In genomic region chr1:116631554-116631953, GRCh38 we compare ENCODE assay signal across 9 cellular contexts. TPM values are rescaled to one million over a fixed set of nuclear protein-coding genes. Genes with fewer than 3 reads are reported as not detected.
DNase-seq lines count a peak whose midpoint lies in the region; ATAC-seq and TF ChIP-seq lines count a peak whose summit lies in the region.
"Not testable (repeated sequence)": the region's sequence is repeated elsewhere in the genome, so short reads cannot be mapped to it uniquely, and the experiment has no call there.
"Had no signal": no experiment of that assay in that cellular context is flagged by ENCODE, and none has a peak within 500 bp of the region (broad histone marks: within the 10 kb centered on the region; RNA-seq: fewer than 3 reads in every experiment).

No MANE protein-coding gene starts in this region.

- H3K9ac ChIP-seq in trophoblast cell (ENCODE audit: low read length) = not testable (repeated sequence)

- not testable (repeated sequence) for ATAC-seq in left lobe of liver; right lobe of liver; stimulated activated memory B cell treated with anti-CD40 and anti-IgM and Interleukin-4, amounts not matched to agents 10 μg/mL and 1 μg/mL and 100 μg/mL, for 72 hours

- H3K4me2 ChIP-seq in trophoblast cell (ENCODE audit: low read length) = peak overlapping the region; percentile 52

- CTCF ChIA-PET in Calu3 (lab: Charles Lee) = interaction anchor here (0.6 kb wide), 1 partner anchor 107 kb away, joined by 3 read pairs; no protein-coding TSS in a partner anchor
- CTCF ChIA-PET in HEK293 (lab: Yijun Ruan, JAX) = interaction anchor here (1.4 to 1.6 kb wide), 2 partner anchors 41 to 57 kb away, joined by 4 to 5 read pairs; no protein-coding TSS in a partner anchor

- H3K27me3 Mint-ChIP-seq in Calu3 (ENCODE audit: unreplicated experiment); brain; stimulated activated memory B cell treated with anti-CD40 and anti-IgM and Interleukin-4, amounts not matched to agents 10 μg/mL and 1 μg/mL and 100 μg/mL, for 72 hours: not testable (repeated sequence)

- H4K12ac ChIP-seq in trophoblast cell (ENCODE audit: low read depth, low read length) = not testable (repeated sequence)

- TF ChIP-seq POLR2A in right lobe of liver (IDR thresholded peaks at IDR 0.05) = not testable (repeated sequence)

- H3K4me3 Mint-ChIP-seq in Calu3 (ENCODE audit: low read depth, unreplicated experiment) = peak overlapping the region; percentile 34
- H3K4me3 Mint-ChIP-seq in brain; stimulated activated memory B cell treated with anti-CD40 and anti-IgM and Interleukin-4, amounts not matched to agents 10 μg/mL and 1 μg/mL and 100 μg/mL, for 72 hours: not testable (repeated sequence)

- peak overlapping the region; percentile 51 for H4K91ac ChIP-seq in trophoblast cell (ENCODE audit: low read depth, low read length)

- DNase-seq in Calu3, trophoblast cell: not testable (repeated sequence)
- DNase-seq in left lobe of liver (ENCODE audit: low spot score) (peak; percentile 68), right lobe of liver (peak; percentile 30 to 75 (median 70))

- not testable (repeated sequence) for H3K9me3 ChIP-seq in HEK293 (ENCODE audit: control insufficient read depth, insufficient read depth, low read depth, low read length); right lobe of liver; trophoblast cell (ENCODE audit: insufficient read depth, low read depth, low read length)

- H2BK12ac ChIP-seq in trophoblast cell (ENCODE audit: low read length) = peak overlapping the region; percentile 87

- peak overlapping the region; percentile 54 for H3K14ac ChIP-seq in trophoblast cell (ENCODE audit: low read length)

- not testable (repeated sequence) for H3K27ac ChIP-seq in HEK293 (ENCODE audit: extremely low read depth, low read depth, low read length); right lobe of liver
- peak overlapping the region; percentile 77 for H3K27ac ChIP-seq in VCaP
- peak overlapping the region; percentile 86 for H3K27ac ChIP-seq in trophoblast cell (ENCODE audit: low read depth, low read length)

- 12% methylated on average over 2 of the region's 2 CpGs for WGBS in right lobe of liver (ENCODE audit: insufficient coverage, low coverage, low lambda C conversion rate, missing lambda C conversion rate)
- no CpG with 5 or more reads among the region's 2 CpGs for WGBS in trophoblast cell (ENCODE audit: extremely low coverage, insufficient coverage, insufficient read length)

- not testable (repeated sequence) for H3K4ac ChIP-seq in trophoblast cell (ENCODE audit: low read depth, low read length)

- H4K8ac ChIP-seq in trophoblast cell (ENCODE audit: low read depth, low read length) = not testable (repeated sequence)

- peaks cover 17% of the 10 kb centered on the region for H3K79me2 ChIP-seq in trophoblast cell (ENCODE audit: control insufficient read depth, insufficient read depth, low read length, poor library complexity)

- H3K4me1 Mint-ChIP-seq in Calu3 (ENCODE audit: low read depth, unreplicated experiment) (peaks cover 76% of the 10 kb centered on the region), brain (peaks cover 63% of the 10 kb centered on the region)
- H3K4me1 Mint-ChIP-seq in stimulated activated memory B cell treated with anti-CD40 and anti-IgM and Interleukin-4, amounts not matched to agents 10 μg/mL and 1 μg/mL and 100 μg/mL, for 72 hours = peaks cover 32% of the 10 kb centered on the region

- not testable (repeated sequence) for H3K4me3 ChIP-seq in HEK293 (ENCODE audit: low read depth, low read length); right lobe of liver; trophoblast cell (ENCODE audit: low read depth, low read length)

- H3K27me3 ChIP-seq in right lobe of liver; trophoblast cell (ENCODE audit: insufficient read depth, low read length): not testable (repeated sequence)

- not testable (repeated sequence) for H3K9me3 Mint-ChIP-seq in Calu3 (ENCODE audit: low read depth, unreplicated experiment); stimulated activated memory B cell treated with anti-CD40 and anti-IgM and Interleukin-4, amounts not matched to agents 10 μg/mL and 1 μg/mL and 100 μg/mL, for 72 hours
- H3K9me3 Mint-ChIP-seq in brain = peaks cover 0 to 14% (median 7%) of the 10 kb centered on the region in 5 experiments

- peaks cover 16% of the 10 kb centered on the region for H3K79me1 ChIP-seq in trophoblast cell (ENCODE audit: low read length)

- H2BK120ac ChIP-seq in trophoblast cell (ENCODE audit: insufficient read depth, low read length, poor library complexity) = peak overlapping the region; percentile 80

- not testable (repeated sequence) for H3K36me3 Mint-ChIP-seq in Calu3 (ENCODE audit: insufficient read depth, unreplicated experiment)
- peaks cover 24% of the 10 kb centered on the region for H3K36me3 Mint-ChIP-seq in brain
- H3K36me3 Mint-ChIP-seq in stimulated activated memory B cell treated with anti-CD40 and anti-IgM and Interleukin-4, amounts not matched to agents 10 μg/mL and 1 μg/mL and 100 μg/mL, for 72 hours = peaks cover 23% of the 10 kb centered on the region

- POLR2A ChIA-PET in HEK293 (lab: Yijun Ruan, JAX) = not testable (repeated sequence)

- BruUV-seq in Calu3 (replicated peaks; lab: Mats Ljungman, UMichigan) = not testable (repeated sequence)

- H2AK5ac ChIP-seq in trophoblast cell (ENCODE audit: low read length) = not testable (repeated sequence)

- H3K27ac Mint-ChIP-seq in Calu3 (ENCODE audit: unreplicated experiment) (peak overlapping the region; percentile 65), brain (peak overlapping the region in 3 of 5 experiments; percentile 5 to 37 (median 25))
- H3K27ac Mint-ChIP-seq in stimulated activated memory B cell treated with anti-CD40 and anti-IgM and Interleukin-4, amounts not matched to agents 10 μg/mL and 1 μg/mL and 100 μg/mL, for 72 hours = peak overlapping the region; percentile 8

- peak overlapping the region; percentile 79 for H3K18ac ChIP-seq in trophoblast cell (ENCODE audit: low read length)

- TF ChIP-seq CTCF in Calu3 (IDR thresholded peaks at IDR 0.05; ENCODE audit: unreplicated experiment); HEK293 (tag by site-specific recombination; IDR thresholded peaks at IDR 0.05); VCaP (conservative IDR thresholded peaks at IDR 0.05); brain (conservative IDR thresholded peaks at IDR 0.05); right lobe of liver (IDR thresholded peaks at IDR 0.05): not testable (repeated sequence)

- peak overlapping the region; percentile 74 for H2BK5ac ChIP-seq in trophoblast cell (ENCODE audit: low read depth, low read length, poor library complexity)

- not testable (repeated sequence) for H3K23ac ChIP-seq in trophoblast cell (ENCODE audit: low read length)

- H2AFZ ChIP-seq in trophoblast cell (ENCODE audit: insufficient read depth, low read length, poor library complexity) = not testable (repeated sequence)

- not testable (repeated sequence) for H3K4me1 ChIP-seq in HEK293 (ENCODE audit: control insufficient read depth, insufficient read depth, low read length)
- peaks cover 0 to 19% (median 7%) of the 10 kb centered on the region in 4 donors for H3K4me1 ChIP-seq in right lobe of liver
- peaks cover 26 to 34% of the 10 kb centered on the region in 2 experiments for H3K4me1 ChIP-seq in trophoblast cell (ENCODE audit: control insufficient read depth in 1 of 2, insufficient read depth in 2 of 2, low read length in 2 of 2)

- intact Hi-C loops in Calu3 (cut with micrococcal nuclease; ENCODE audit: unreplicated experiment); right lobe of liver (cut with DNase I): not testable (repeated sequence)

- not testable (repeated sequence) for H3K36me3 ChIP-seq in HEK293 (ENCODE audit: control insufficient read depth in 2 of 2, insufficient read depth in 1 of 2, low read length in 2 of 2); right lobe of liver; trophoblast cell (ENCODE audit: control insufficient read depth in 1 of 2, insufficient read depth in 2 of 2, low read length in 2 of 2)

TF ChIP-seq in HEK293, 187 proteins besides CTCF, POLR2A, EP300 and RAD21:
- peak; percentile 63 for TF ChIP-seq ATF2 (tag by site-specific recombination; IDR thresholded peaks at IDR 0.05; ENCODE audit: low read depth)

RNA-seq across cellular contexts. Expression of gene IGSF3, which starts 36.0 kb away (rescaled TPM):
- 13.2 and 15.3 TPM in 2 replicates for total RNA-seq in Calu3 (2022)
- polyA plus RNA-seq in brain (ENCODE audit: insufficient read depth, low read depth, low replicate concordance) = 25.4 TPM
- 0.48 TPM for total RNA-seq in left lobe of liver
- 1 to 10 TPM in 4 of 6 experiments, under 1 TPM in 2; 0.42 to 4.9 (median 1.8) TPM for total RNA-seq in right lobe of liver
- 74.5 and 75.3 TPM in 2 replicates for polyA plus RNA-seq in trophoblast cell (2013)
- polyA plus RNA-seq: CD8-positive, alpha-beta memory T cell had no signal

Comparison
In these comparisons a context has a peak if more than half of its experiments do, and no peak if none do; other contexts are left out.
1. H3K27ac Mint-ChIP-seq: peak in every context shown above with its lines; median percentile 65 in Calu3; 25 in brain; 8 in stimulated activated memory B cell treated with anti-CD40 and anti-IgM and Interleukin-4, amounts not matched to agents 10 μg/mL and 1 μg/mL and 100 μg/mL, for 72 hours.